ENCODE assay signal across 8 cellular contexts in genomic region chr11:118401880-118402590, GRCh38. TPM values are rescaled to one million over a fixed set of nuclear protein-coding genes. Genes with fewer than 3 reads are reported as not detected.
A peak's percentile ranks its signal among the peaks of the same experiment; 100 is the strongest.
DNase-seq lines count a peak whose midpoint lies in the region; TF ChIP-seq lines count a peak whose summit lies in the region.

No MANE protein-coding gene starts in this region.

- peaks cover 17% of the 10 kb centered on the region for H3K36me3 Mint-ChIP-seq in nephron (ENCODE audit: low read depth)

- H2AFZ ChIP-seq in GM23248 = peak overlapping the region; percentile 96

- TF ChIP-seq CTCF in nephron (IDR thresholded peaks at IDR 0.05; ENCODE audit: unreplicated experiment in 3 of 3) = no peak

- in situ Hi-C loops in GM23248 (cut with MboI) (no loop called here), SK-MEL-5 (cut with HindIII; ENCODE audit: low pct_unique_long_range_greater_than_20kb, low sequenced_read_pairs) (no loop called here)

- peaks cover 40% of the 10 kb centered on the region for H3F3A ChIP-seq in GM23248 (ENCODE audit: insufficient read depth)

- H3K79me2 ChIP-seq in GM23248 (ENCODE audit: insufficient read depth) = peaks cover 55% of the 10 kb centered on the region

- H3K27me3 Mint-ChIP-seq in nephron (ENCODE audit: low read depth) = no peaks in the 10 kb centered on the region

- H3K27me3 ChIP-seq in GM23248 (replicated peaks; ENCODE audit: insufficient read depth) (no peaks in the 10 kb centered on the region), esophagus (ENCODE audit: control insufficient read depth in 1 of 2, insufficient read depth in 2 of 2, low read length in 2 of 2) (no peaks in the 10 kb centered on the region)

- no peaks in the 10 kb centered on the region for H3K9me3 Mint-ChIP-seq in nephron

- H3K36me3 ChIP-seq in GM23248 (ENCODE audit: low read depth) = peaks cover 9% of the 10 kb centered on the region; the same call in 1 of the 2 replicates
- H3K36me3 ChIP-seq in esophagus (ENCODE audit: control insufficient read depth in 2 of 2, insufficient read depth in 2 of 2, low read length in 1 of 2) = peaks cover 0 to 8% of the 10 kb centered on the region in 2 donors

- no peaks in the 10 kb centered on the region for H3K9me3 ChIP-seq in GM23248 (ENCODE audit: low read depth)
- no peaks in the 10 kb centered on the region for H3K9me3 ChIP-seq in esophagus (ENCODE audit: control insufficient read depth in 2 of 2, insufficient read depth in 1 of 2, low read depth in 1 of 2, low read length in 1 of 2)

- H4K20me1 ChIP-seq in GM23248 (ENCODE audit: insufficient read depth) = peaks cover 5% of the 10 kb centered on the region; the same call in 1 of the 2 replicates

- peaks cover 15% of the 10 kb centered on the region for H3K4me1 ChIP-seq in GM23248 (ENCODE audit: insufficient read depth)
- peaks cover 0 to 3% of the 10 kb centered on the region in 2 donors for H3K4me1 ChIP-seq in esophagus (ENCODE audit: control insufficient read depth in 2 of 2, insufficient read depth in 2 of 2, low read length in 1 of 2)

- H3K4me1 Mint-ChIP-seq in nephron = peaks cover 35% of the 10 kb centered on the region

- H3K4me3 Mint-ChIP-seq in nephron = peak overlapping the region; percentile 97 to 99 (median 98)

- H3K4me3 ChIP-seq in GM23248 (peak overlapping the region; percentile 90), esophagus (ENCODE audit: low read depth in 1 of 2, low read length in 2 of 2) (peak overlapping the region; percentile 97 to 98)

- WGBS in GM23248 (ENCODE audit: low coverage in 1 of 2, low lambda C conversion rate in 2 of 2, missing lambda C conversion rate in 2 of 2), 2 experiments = 0 to 2% methylated on average over 22 of the region's 22 CpGs
- 1% methylated on average over 22 of the region's 22 CpGs for WGBS in esophagus, 2 donors

- H3K4me2 ChIP-seq in GM23248 (ENCODE audit: unreplicated experiment) = peak overlapping the region; percentile 82

- H3K9ac ChIP-seq in GM23248 = peak overlapping the region; percentile 85

- H3K9me2 ChIP-seq in GM23248 (ENCODE audit: insufficient read depth) = no peaks in the 10 kb centered on the region

- H3K27ac ChIP-seq in GM23248 (peak overlapping the region; percentile 82), esophagus (ENCODE audit: low read depth in 2 of 2, low read length in 1 of 2) (peak overlapping the region; percentile 83 to 87)

- peak; percentile 81 for DNase-seq in AG20443 (ENCODE audit: low spot score)
- peak; percentile 93 for DNase-seq in GM23248
- peak; percentile 6 for DNase-seq in SK-MEL-5 (ENCODE audit: low read depth, low spot score)
- no peak for DNase-seq in NCI-H2081 treated with DMSO at 0.1 percent for 48 hours (lab: John Stamatoyannopoulos, UW)
- DNase-seq in ecto neural progenitor cell (ENCODE audit: low spot score) = no peak
- no peak for DNase-seq in NCI-H526 (lab: John Stamatoyannopoulos, UW)

- peak overlapping the region; percentile 99 to 100 (median 100) for H3K27ac Mint-ChIP-seq in nephron

RNA-seq across cellular contexts. Expression of gene ATP5MG, which starts 0.6 kb away (rescaled TPM):
- 32.3 and 79.4 TPM in 2 replicates for total RNA-seq in GM23248 (2014; rRNA removed; shearing (Covaris generic))
- polyA plus RNA-seq in GM23248 (2016; fragmentation: Nextera tagmentation; extraction: Ambion mirVana) (414 and 426 TPM in 2 replicates), esophagus (100 to 1,000 TPM; 152 to 237 TPM)
- 138 and 155 TPM in 2 replicates for total RNA-seq in SK-MEL-5 (2014; rRNA removed; shearing (Covaris generic))
- 49.1 and 92.3 TPM in 2 replicates for polyA plus RNA-seq in SK-MEL-5 (2015; cell fraction: cytosol; rRNA removed)
- 8.7 and 19.3 TPM in 2 replicates for polyA plus RNA-seq in SK-MEL-5 (2015; cell fraction: nucleus; rRNA removed)

RNA-seq across cellular contexts. Expression of gene KMT2A, which starts 34.3 kb away (rescaled TPM):
- 19.1 TPM in 2 replicates for total RNA-seq in GM23248 (2014; rRNA removed; shearing (Covaris generic))
- polyA plus RNA-seq in GM23248 (2016; fragmentation: Nextera tagmentation; extraction: Ambion mirVana) (7.6 and 8.1 TPM in 2 replicates), esophagus (1 to 10 TPM; 6.4 to 8.5 TPM)
- 10.6 and 11.0 TPM in 2 replicates for total RNA-seq in SK-MEL-5 (2014; rRNA removed; shearing (Covaris generic))
- 12.6 and 23.0 TPM in 2 replicates for polyA plus RNA-seq in SK-MEL-5 (2015; cell fraction: cytosol; rRNA removed)
- 36.8 and 45.4 TPM in 2 replicates for polyA plus RNA-seq in SK-MEL-5 (2015; cell fraction: nucleus; rRNA removed)

RNA-seq across cellular contexts. Expression of gene UBE4A, which starts 42.6 kb away (rescaled TPM):
- 48.2 and 50.6 TPM in 2 replicates for total RNA-seq in GM23248 (2014; rRNA removed; shearing (Covaris generic))
- polyA plus RNA-seq in GM23248 (2016; fragmentation: Nextera tagmentation; extraction: Ambion mirVana) = 25.1 and 25.4 TPM in 2 replicates
- total RNA-seq in SK-MEL-5 (2014; rRNA removed; shearing (Covaris generic)) = 45.4 and 51.1 TPM in 2 replicates
- 29.3 and 38.6 TPM in 2 replicates for polyA plus RNA-seq in SK-MEL-5 (2015; cell fraction: cytosol; rRNA removed)
- 54.4 and 62.7 TPM in 2 replicates for polyA plus RNA-seq in SK-MEL-5 (2015; cell fraction: nucleus; rRNA removed)
- 10 to 100 TPM in 1 of 2 donors, 1 to 10 TPM in 1; 9.5 to 12.0 TPM for polyA plus RNA-seq in esophagus

RNA-seq across cellular contexts. Expression of gene CD3G, which starts 57.9 kb away (rescaled TPM):
- total RNA-seq in GM23248 (2014; rRNA removed; shearing (Covaris generic)) = not detected in 2 replicates
- polyA plus RNA-seq in GM23248 (2016; fragmentation: Nextera tagmentation; extraction: Ambion mirVana) (not detected in 2 replicates), esophagus (under 1 TPM; 0.24 to 0.45 TPM)
- not detected in 2 replicates for total RNA-seq in SK-MEL-5 (2014; rRNA removed; shearing (Covaris generic))
- polyA plus RNA-seq in SK-MEL-5 (2015; cell fraction: cytosol; rRNA removed) = not detected in 2 replicates
- polyA plus RNA-seq in SK-MEL-5 (2015; cell fraction: nucleus; rRNA removed) = not detected in 2 replicates

RNA-seq across cellular contexts. Expression of gene CD3D, which starts 59.5 kb away (rescaled TPM):
- not detected in 2 replicates for total RNA-seq in GM23248 (2014; rRNA removed; shearing (Covaris generic))
- polyA plus RNA-seq in GM23248 (2016; fragmentation: Nextera tagmentation; extraction: Ambion mirVana) = not detected in 2 replicates
- not detected in 2 replicates for total RNA-seq in SK-MEL-5 (2014; rRNA removed; shearing (Covaris generic))
- not detected in 2 replicates for polyA plus RNA-seq in SK-MEL-5 (2015; cell fraction: cytosol; rRNA removed)
- not detected in 2 replicates for polyA plus RNA-seq in SK-MEL-5 (2015; cell fraction: nucleus; rRNA removed)
- 1 to 10 TPM; 2.2 to 5.3 TPM for polyA plus RNA-seq in esophagus

Comparison
In these comparisons a context has a peak if more than half of its experiments do, and no peak if none do; other contexts are left out.
1. DNase-seq: peak in AG20443 (single experiment), GM23248 (single experiment) and SK-MEL-5 (single experiment); none in NCI-H2081 treated with DMSO at 0.1 percent for 48 hours (single experiment), ecto neural progenitor cell (single experiment) and NCI-H526 (0 of 2).